Comparison of ENCODE assay signal across 2 cellular contexts in the genomic region with DNA sequence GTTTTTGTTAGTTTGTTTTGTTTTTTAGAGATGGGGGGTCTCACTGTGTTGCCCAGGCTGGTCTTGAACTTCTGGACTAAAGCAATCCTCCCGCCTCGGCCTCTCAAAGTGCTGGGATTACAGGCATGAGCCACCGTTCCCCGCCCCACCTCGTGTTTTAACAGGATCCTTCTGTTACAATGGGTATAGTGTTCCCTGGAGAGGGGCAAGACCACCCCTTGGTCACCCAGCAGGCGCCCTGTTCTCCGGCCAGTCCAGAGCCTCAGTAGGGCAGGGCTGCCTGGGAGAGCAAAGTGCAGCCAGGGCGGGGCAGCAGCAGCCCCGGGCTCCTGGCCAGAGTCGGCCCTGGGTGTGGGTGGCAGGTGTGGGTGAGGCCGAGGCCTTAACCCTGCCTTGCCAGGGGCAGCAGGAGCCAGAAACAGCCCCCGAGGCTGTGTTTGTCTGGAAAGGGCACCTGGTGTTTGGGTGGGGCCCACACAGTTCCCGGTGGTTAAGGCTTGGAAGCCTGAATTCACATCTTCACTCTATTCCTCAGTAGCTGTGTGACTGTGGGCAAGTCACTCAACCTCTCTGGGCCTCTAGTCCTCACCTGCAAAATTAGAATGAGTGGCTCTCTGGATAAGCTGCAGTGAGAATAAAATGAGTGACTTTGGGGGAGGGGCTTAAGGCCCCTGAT.
A peak's percentile ranks its signal among the peaks of the same experiment; 100 is the strongest.
TF ChIP-seq lines count a peak whose summit lies in the region.

No MANE protein-coding gene starts in this region.

TF ChIP-seq in K562, 482 proteins besides CTCF, POLR2A, EP300 and RAD21 (continues in another document):
- TF ChIP-seq ADNP (tag; IDR thresholded peaks at IDR 0.05) (peak; percentile 91), SMARCA5 (IDR thresholded peaks at IDR 0.05) (peak; percentile 94), CAMTA2 (CRISPR knock-in tag; conservative IDR thresholded peaks at IDR 0.05) (no peak), RBM22 (IDR thresholded peaks at IDR 0.05; ENCODE audit: low read depth, low read length, poor library complexity, severe bottlenecking) (peak; percentile 72), KDM1A (IDR thresholded peaks at IDR 0.05) (peak; percentile 59 to 76; a peak in 2 of 4 replicates), RCOR1 (IDR thresholded peaks at IDR 0.05; ENCODE audit: borderline replicate concordance in 1 of 2, low read depth in 2 of 2, low read length in 2 of 2) (peak in 1 of 2 experiments; percentile 50; a peak in 2 of 4 replicates), SIRT6 (IDR thresholded peaks at IDR 0.05; ENCODE audit: low read depth, low read length) (peak; percentile 37), EGR1 (conservative IDR thresholded peaks at IDR 0.05) (0 out of 2 replicates have a peak, but pooled peaks have one; percentile 18), ZNF583 (CRISPR knock-in tag; IDR thresholded peaks at IDR 0.05) (0 out of 2 replicates have a peak, but pooled peaks have one; percentile 19), ZKSCAN1 (IDR thresholded peaks at IDR 0.05; ENCODE audit: low read depth, low read length) (no peak), ZNF121 (CRISPR knock-in tag; conservative IDR thresholded peaks at IDR 0.05) (peak; percentile 73), RBM39 (optimal IDR thresholded peaks at IDR 0.05; ENCODE audit: low read depth, low read length) (peak; percentile 12), ZFP36 (IDR thresholded peaks at IDR 0.05; ENCODE audit: low read depth, low read length, partially characterized antibody) (peak; percentile 96), ZFX (CRISPR knock-in tag; IDR thresholded peaks at IDR 0.05) (peak; percentile 35; the same call in 1 of the 2 replicates), RBFOX2 (IDR thresholded peaks at IDR 0.05; ENCODE audit: low read depth, low read length) (peak; percentile 73), BRD4 (IDR thresholded peaks at IDR 0.05) (peak; percentile 40; the same call in 1 of the 2 replicates), ZNF311 (CRISPR knock-in tag; IDR thresholded peaks at IDR 0.05) (0 out of 2 replicates have a peak, but pooled peaks have one; percentile 28), POLR2G (IDR thresholded peaks at IDR 0.05; ENCODE audit: low read depth, low read length) (peak; percentile 66), RBM25 (IDR thresholded peaks at IDR 0.05; ENCODE audit: low read depth, low read length, severe bottlenecking) (peak; percentile 92), ZNF354B (CRISPR knock-in tag; IDR thresholded peaks at IDR 0.05) (no peak), FOXK2 (conservative IDR thresholded peaks at IDR 0.05 in 1 of 2, IDR thresholded peaks at IDR 0.05 in 1 of 2; ENCODE audit: low read depth in 2 of 2) (no peak), ZNF143 (CRISPR knock-in tag; IDR thresholded peaks at IDR 0.05) (peak; percentile 22; the same call in 1 of the 2 replicates), GABPA (tag; conservative IDR thresholded peaks at IDR 0.05; ENCODE audit: low read depth) (no peak)
- TF ChIP-seq, protein P1, sequence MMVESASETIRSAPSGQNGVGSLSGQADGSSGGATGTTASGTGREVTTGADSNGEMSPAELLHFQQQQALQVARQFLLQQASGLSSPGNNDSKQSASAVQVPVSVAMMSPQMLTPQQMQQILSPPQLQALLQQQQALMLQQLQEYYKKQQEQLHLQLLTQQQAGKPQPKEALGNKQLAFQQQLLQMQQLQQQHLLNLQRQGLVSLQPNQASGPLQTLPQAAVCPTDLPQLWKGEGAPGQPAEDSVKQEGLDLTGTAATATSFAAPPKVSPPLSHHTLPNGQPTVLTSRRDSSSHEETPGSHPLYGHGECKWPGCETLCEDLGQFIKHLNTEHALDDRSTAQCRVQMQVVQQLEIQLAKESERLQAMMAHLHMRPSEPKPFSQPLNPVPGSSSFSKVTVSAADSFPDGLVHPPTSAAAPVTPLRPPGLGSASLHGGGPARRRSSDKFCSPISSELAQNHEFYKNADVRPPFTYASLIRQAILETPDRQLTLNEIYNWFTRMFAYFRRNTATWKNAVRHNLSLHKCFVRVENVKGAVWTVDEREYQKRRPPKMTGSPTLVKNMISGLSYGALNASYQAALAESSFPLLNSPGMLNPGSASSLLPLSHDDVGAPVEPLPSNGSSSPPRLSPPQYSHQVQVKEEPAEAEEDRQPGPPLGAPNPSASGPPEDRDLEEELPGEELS (CRISPR knock-in tag; IDR thresholded peaks at IDR 0.05; ENCODE audit: borderline replicate concordance) = no peak
- TF ChIP-seq, protein P2, sequence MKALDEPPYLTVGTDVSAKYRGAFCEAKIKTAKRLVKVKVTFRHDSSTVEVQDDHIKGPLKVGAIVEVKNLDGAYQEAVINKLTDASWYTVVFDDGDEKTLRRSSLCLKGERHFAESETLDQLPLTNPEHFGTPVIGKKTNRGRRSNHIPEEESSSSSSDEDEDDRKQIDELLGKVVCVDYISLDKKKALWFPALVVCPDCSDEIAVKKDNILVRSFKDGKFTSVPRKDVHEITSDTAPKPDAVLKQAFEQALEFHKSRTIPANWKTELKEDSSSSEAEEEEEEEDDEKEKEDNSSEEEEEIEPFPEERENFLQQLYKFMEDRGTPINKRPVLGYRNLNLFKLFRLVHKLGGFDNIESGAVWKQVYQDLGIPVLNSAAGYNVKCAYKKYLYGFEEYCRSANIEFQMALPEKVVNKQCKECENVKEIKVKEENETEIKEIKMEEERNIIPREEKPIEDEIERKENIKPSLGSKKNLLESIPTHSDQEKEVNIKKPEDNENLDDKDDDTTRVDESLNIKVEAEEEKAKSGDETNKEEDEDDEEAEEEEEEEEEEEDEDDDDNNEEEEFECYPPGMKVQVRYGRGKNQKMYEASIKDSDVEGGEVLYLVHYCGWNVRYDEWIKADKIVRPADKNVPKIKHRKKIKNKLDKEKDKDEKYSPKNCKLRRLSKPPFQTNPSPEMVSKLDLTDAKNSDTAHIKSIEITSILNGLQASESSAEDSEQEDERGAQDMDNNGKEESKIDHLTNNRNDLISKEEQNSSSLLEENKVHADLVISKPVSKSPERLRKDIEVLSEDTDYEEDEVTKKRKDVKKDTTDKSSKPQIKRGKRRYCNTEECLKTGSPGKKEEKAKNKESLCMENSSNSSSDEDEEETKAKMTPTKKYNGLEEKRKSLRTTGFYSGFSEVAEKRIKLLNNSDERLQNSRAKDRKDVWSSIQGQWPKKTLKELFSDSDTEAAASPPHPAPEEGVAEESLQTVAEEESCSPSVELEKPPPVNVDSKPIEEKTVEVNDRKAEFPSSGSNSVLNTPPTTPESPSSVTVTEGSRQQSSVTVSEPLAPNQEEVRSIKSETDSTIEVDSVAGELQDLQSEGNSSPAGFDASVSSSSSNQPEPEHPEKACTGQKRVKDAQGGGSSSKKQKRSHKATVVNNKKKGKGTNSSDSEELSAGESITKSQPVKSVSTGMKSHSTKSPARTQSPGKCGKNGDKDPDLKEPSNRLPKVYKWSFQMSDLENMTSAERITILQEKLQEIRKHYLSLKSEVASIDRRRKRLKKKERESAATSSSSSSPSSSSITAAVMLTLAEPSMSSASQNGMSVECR (CRISPR knock-in tag; IDR thresholded peaks at IDR 0.05) = 0 out of 2 replicates have a peak, but pooled peaks have one; percentile 21
- TF ChIP-seq, protein P3, sequence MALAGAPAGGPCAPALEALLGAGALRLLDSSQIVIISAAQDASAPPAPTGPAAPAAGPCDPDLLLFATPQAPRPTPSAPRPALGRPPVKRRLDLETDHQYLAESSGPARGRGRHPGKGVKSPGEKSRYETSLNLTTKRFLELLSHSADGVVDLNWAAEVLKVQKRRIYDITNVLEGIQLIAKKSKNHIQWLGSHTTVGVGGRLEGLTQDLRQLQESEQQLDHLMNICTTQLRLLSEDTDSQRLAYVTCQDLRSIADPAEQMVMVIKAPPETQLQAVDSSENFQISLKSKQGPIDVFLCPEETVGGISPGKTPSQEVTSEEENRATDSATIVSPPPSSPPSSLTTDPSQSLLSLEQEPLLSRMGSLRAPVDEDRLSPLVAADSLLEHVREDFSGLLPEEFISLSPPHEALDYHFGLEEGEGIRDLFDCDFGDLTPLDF (CRISPR knock-in tag; IDR thresholded peaks at IDR 0.05) = peak; percentile 10; the same call in 1 of the 2 replicates

TF ChIP-seq in HEK293T, 16 proteins besides CTCF, POLR2A, EP300 and RAD21:
- TF ChIP-seq BHLHE40 (IDR thresholded peaks at IDR 0.05; ENCODE audit: borderline replicate concordance) (no peak), HDGF (IDR thresholded peaks at IDR 0.05; ENCODE audit: borderline replicate concordance) (no peak), FOXK2 (IDR thresholded peaks at IDR 0.05) (no peak), ZNF384 (IDR thresholded peaks at IDR 0.05) (no peak), LEF1 (IDR thresholded peaks at IDR 0.05; ENCODE audit: borderline replicate concordance) (no peak), SP1 (IDR thresholded peaks at IDR 0.05) (no peak), FOXA1 (IDR thresholded peaks at IDR 0.05) (no peak), FOXM1 (IDR thresholded peaks at IDR 0.05; ENCODE audit: borderline replicate concordance) (no peak), SUZ12 (IDR thresholded peaks at IDR 0.05) (no peak)
- TF ChIP-seq, protein P4, sequence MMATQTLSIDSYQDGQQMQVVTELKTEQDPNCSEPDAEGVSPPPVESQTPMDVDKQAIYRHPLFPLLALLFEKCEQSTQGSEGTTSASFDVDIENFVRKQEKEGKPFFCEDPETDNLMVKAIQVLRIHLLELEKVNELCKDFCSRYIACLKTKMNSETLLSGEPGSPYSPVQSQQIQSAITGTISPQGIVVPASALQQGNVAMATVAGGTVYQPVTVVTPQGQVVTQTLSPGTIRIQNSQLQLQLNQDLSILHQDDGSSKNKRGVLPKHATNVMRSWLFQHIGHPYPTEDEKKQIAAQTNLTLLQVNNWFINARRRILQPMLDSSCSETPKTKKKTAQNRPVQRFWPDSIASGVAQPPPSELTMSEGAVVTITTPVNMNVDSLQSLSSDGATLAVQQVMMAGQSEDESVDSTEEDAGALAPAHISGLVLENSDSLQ (IDR thresholded peaks at IDR 0.05) = no peak
